1 cellular context compared by ENCODE assay signal in the genomic region with DNA sequence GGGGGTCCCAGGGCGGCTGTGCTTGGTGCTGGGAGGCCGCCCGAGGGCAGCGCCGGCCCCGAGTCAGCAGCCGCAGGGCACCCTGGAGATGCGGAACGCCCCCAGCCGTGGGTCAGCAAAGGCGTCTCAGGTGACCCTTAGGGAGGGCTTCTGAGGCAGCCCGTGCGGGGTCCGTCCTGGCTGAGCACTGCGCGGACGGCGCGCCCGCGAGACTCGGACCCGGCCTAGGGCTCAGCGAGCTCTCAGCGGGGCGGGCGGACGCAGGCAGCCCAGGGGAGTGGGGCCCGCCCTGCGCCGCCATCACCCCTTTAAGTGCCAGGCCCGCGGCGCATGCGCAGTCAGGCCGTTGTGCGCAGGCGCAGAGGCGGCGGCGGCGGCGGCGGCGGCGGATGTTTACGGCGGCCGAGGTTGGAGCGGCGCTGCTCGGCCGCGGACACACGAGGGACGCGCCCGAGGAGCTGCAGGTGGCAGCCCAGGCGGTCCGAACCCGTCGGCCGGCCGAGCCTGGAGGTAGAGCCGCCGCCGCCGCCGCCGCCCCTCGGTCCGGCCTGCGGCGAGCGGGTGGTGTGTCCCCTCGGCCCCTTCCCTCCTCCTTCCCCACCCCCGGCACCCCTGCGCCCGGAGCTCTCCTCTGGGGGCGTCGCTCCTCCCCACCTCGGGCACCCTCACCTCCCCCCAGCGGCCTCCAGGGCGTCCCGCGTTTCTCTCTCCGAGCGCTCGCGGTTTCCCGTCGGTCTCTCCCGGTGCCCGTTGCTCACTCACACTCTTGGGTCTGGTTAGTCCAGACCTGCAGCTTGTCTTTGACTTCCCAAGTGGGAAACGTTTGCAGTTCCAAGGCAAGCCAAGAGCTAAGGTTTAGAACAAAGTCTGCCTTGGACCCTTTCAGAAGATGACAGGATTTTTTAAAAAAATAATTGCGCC.
A peak's percentile ranks its signal among the peaks of the same experiment; 100 is the strongest.
TF ChIP-seq lines count a peak whose summit lies in the region.

PCMTD2 (plus strand) TSS at position 388 of the 921 bp plus-strand sequence. CDS start 4,218 bp downstream, outside the sequence.

TF ChIP-seq in K562, 482 proteins besides CTCF, POLR2A, EP300 and RAD21 (continued from another document and continues in another):
- TF ChIP-seq ZNF449 (CRISPR knock-in tag; IDR thresholded peaks at IDR 0.05) = no peak
- no peak for TF ChIP-seq SAFB (IDR thresholded peaks at IDR 0.05; ENCODE audit: borderline replicate concordance, low read depth, low read length)
- 0 out of 2 replicates have a peak, but pooled peaks have one; percentile 10 for TF ChIP-seq HCFC1 (IDR thresholded peaks at IDR 0.05; ENCODE audit: low read depth, low read length)
- TF ChIP-seq ESRRB (CRISPR knock-in tag; IDR thresholded peaks at IDR 0.05; ENCODE audit: borderline replicate concordance) = no peak
- TF ChIP-seq, protein P1, sequence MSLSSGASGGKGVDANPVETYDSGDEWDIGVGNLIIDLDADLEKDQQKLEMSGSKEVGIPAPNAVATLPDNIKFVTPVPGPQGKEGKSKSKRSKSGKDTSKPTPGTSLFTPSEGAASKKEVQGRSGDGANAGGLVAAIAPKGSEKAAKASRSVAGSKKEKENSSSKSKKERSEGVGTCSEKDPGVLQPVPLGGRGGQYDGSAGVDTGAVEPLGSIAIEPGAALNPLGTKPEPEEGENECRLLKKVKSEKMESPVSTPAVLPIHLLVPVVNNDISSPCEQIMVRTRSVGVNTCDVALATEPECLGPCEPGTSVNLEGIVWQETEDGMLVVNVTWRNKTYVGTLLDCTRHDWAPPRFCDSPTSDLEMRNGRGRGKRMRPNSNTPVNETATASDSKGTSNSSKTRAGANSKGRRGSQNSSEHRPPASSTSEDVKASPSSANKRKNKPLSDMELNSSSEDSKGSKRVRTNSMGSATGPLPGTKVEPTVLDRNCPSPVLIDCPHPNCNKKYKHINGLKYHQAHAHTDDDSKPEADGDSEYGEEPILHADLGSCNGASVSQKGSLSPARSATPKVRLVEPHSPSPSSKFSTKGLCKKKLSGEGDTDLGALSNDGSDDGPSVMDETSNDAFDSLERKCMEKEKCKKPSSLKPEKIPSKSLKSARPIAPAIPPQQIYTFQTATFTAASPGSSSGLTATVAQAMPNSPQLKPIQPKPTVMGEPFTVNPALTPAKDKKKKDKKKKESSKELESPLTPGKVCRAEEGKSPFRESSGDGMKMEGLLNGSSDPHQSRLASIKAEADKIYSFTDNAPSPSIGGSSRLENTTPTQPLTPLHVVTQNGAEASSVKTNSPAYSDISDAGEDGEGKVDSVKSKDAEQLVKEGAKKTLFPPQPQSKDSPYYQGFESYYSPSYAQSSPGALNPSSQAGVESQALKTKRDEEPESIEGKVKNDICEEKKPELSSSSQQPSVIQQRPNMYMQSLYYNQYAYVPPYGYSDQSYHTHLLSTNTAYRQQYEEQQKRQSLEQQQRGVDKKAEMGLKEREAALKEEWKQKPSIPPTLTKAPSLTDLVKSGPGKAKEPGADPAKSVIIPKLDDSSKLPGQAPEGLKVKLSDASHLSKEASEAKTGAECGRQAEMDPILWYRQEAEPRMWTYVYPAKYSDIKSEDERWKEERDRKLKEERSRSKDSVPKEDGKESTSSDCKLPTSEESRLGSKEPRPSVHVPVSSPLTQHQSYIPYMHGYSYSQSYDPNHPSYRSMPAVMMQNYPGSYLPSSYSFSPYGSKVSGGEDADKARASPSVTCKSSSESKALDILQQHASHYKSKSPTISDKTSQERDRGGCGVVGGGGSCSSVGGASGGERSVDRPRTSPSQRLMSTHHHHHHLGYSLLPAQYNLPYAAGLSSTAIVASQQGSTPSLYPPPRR (CRISPR knock-in tag; IDR thresholded peaks at IDR 0.05; ENCODE audit: borderline replicate concordance) = 0 out of 2 replicates have a peak, but pooled peaks have one; percentile 42
- TF ChIP-seq ZNF644 (tag; IDR thresholded peaks at IDR 0.05; ENCODE audit: low read depth) = no peak
- no peak for TF ChIP-seq KDM4B (IDR thresholded peaks at IDR 0.05; ENCODE audit: borderline replicate concordance in 2 of 2, low read depth in 1 of 2)
- TF ChIP-seq ZNF551 (CRISPR knock-in tag; IDR thresholded peaks at IDR 0.05) = no peak
- TF ChIP-seq GABPA (tag; conservative IDR thresholded peaks at IDR 0.05; ENCODE audit: low read depth) = peak; percentile 59; the same call in 1 of the 2 replicates
- no peak for TF ChIP-seq TCF7L2 (IDR thresholded peaks at IDR 0.05; ENCODE audit: low read depth, low read length)
- peak; percentile 85; the same call in 1 of the 2 replicates for TF ChIP-seq ZNF431 (CRISPR knock-in tag; IDR thresholded peaks at IDR 0.05)
- TF ChIP-seq MEF2D (tag; conservative IDR thresholded peaks at IDR 0.05; ENCODE audit: low read depth) = no peak
- TF ChIP-seq MAFK (IDR thresholded peaks at IDR 0.05; ENCODE audit: low read length) = no peak
- TF ChIP-seq SRSF3 (IDR thresholded peaks at IDR 0.05; ENCODE audit: insufficient read depth, low read length) = no peak
- TF ChIP-seq ZBTB40 (IDR thresholded peaks at IDR 0.05) = peak; percentile 38; the same call in 1 of the 2 replicates
- TF ChIP-seq ZBTB40 (CRISPR knock-in tag; IDR thresholded peaks at IDR 0.05) = no peak
- TF ChIP-seq, protein P2, sequence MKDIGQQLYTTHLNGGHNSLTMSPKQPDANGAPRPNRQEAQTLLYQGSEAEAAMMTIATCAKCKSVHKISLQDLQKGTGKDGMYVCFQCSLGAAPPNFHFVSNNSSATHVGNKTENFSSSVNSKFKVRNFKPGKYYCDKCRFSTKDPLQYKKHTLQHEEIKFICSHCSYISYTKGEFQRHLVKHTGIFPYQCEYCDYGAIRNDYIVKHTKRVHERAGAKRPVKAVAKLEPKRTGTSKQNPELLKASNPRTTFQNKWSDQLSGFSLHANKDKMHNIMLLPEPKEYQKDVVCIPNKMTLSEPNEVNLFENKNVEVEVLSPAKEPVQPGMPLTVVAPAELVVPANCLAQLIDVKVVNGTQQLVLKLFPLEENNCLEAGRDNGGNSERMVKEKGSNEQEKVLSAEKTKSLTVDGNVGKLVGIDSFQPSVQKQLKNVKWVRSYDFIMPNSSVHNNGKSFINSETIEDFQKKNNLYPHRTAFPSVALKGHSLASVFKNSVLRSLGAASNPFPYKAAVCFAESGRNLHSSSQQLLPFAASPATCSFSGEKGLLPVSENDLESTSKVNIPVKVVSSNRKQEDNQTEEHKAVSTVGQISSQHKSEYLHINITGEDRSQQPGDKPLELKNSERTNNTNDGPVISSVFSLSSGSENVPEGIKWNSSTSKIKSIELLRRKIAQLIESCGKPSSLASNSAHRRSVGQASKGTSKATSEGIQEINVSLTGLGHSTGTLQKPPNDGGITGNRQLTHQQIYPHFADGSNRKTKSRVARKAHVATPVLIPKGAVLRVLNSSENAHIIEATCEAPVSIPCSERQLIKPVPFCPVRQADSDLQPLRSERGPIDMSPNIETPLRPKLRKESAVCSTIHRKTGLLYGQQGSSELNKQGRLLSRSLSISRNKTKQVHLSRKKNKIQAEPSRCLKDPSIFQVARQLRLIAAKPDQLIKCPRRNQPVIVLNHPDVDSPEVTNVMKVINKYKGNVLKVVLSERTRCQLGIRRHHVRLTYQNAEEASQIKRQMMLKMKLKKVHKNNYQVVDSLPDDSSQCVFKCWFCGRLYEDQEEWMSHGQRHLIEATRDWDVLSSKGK (CRISPR knock-in tag; IDR thresholded peaks at IDR 0.05) = no peak
- TF ChIP-seq ZNF134 (CRISPR knock-in tag; conservative IDR thresholded peaks at IDR 0.05) = no peak
- TF ChIP-seq ZFPM2 (CRISPR knock-in tag; IDR thresholded peaks at IDR 0.05) = no peak
- no peak for TF ChIP-seq RFX7 (CRISPR knock-in tag; IDR thresholded peaks at IDR 0.05)
- TF ChIP-seq TEAD1 (CRISPR knock-in tag; IDR thresholded peaks at IDR 0.05) = peak in 1 of 2 experiments; percentile 95; a peak in 2 of 4 replicates
- peak; percentile 58; the same call in 1 of the 2 replicates for TF ChIP-seq ILF3 (IDR thresholded peaks at IDR 0.05; ENCODE audit: borderline replicate concordance)
- TF ChIP-seq CLOCK (CRISPR knock-in tag; IDR thresholded peaks at IDR 0.05; ENCODE audit: borderline replicate concordance) = no peak
- TF ChIP-seq MBD2 (IDR thresholded peaks at IDR 0.05; ENCODE audit: borderline replicate concordance, low read depth) = no peak
- TF ChIP-seq TCF7 (IDR thresholded peaks at IDR 0.05; ENCODE audit: borderline replicate concordance) = no peak
- TF ChIP-seq, protein P3, sequence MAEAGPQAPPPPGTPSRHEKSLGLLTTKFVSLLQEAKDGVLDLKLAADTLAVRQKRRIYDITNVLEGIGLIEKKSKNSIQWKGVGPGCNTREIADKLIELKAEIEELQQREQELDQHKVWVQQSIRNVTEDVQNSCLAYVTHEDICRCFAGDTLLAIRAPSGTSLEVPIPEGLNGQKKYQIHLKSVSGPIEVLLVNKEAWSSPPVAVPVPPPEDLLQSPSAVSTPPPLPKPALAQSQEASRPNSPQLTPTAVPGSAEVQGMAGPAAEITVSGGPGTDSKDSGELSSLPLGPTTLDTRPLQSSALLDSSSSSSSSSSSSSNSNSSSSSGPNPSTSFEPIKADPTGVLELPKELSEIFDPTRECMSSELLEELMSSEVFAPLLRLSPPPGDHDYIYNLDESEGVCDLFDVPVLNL (CRISPR knock-in tag; IDR thresholded peaks at IDR 0.05; ENCODE audit: low read depth) = 0 out of 2 replicates have a peak, but pooled peaks have one; percentile 47
- TF ChIP-seq RCOR1 (IDR thresholded peaks at IDR 0.05; ENCODE audit: borderline replicate concordance in 1 of 2, low read depth in 2 of 2, low read length in 2 of 2) = no peak
